Comparison of ENCODE assay signal across 1 cellular context in genomic region chr1:116515702-116516101, GRCh38.
A peak's percentile ranks its signal among the peaks of the same experiment; 100 is the strongest.
TF ChIP-seq lines count a peak whose summit lies in the region.

No MANE protein-coding gene starts in this region.

TF ChIP-seq in PFSK-1, 5 proteins besides CTCF, POLR2A, EP300 and RAD21:
- TF ChIP-seq, protein P1, sequence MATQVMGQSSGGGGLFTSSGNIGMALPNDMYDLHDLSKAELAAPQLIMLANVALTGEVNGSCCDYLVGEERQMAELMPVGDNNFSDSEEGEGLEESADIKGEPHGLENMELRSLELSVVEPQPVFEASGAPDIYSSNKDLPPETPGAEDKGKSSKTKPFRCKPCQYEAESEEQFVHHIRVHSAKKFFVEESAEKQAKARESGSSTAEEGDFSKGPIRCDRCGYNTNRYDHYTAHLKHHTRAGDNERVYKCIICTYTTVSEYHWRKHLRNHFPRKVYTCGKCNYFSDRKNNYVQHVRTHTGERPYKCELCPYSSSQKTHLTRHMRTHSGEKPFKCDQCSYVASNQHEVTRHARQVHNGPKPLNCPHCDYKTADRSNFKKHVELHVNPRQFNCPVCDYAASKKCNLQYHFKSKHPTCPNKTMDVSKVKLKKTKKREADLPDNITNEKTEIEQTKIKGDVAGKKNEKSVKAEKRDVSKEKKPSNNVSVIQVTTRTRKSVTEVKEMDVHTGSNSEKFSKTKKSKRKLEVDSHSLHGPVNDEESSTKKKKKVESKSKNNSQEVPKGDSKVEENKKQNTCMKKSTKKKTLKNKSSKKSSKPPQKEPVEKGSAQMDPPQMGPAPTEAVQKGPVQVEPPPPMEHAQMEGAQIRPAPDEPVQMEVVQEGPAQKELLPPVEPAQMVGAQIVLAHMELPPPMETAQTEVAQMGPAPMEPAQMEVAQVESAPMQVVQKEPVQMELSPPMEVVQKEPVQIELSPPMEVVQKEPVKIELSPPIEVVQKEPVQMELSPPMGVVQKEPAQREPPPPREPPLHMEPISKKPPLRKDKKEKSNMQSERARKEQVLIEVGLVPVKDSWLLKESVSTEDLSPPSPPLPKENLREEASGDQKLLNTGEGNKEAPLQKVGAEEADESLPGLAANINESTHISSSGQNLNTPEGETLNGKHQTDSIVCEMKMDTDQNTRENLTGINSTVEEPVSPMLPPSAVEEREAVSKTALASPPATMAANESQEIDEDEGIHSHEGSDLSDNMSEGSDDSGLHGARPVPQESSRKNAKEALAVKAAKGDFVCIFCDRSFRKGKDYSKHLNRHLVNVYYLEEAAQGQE (IDR thresholded peaks at IDR 0.05; ENCODE audit: insufficient read depth in 1 of 2, low read depth in 2 of 2, low read length in 2 of 2) = peak in 1 of 2 experiments; percentile 33; a peak in 1 of 4 replicates
- TF ChIP-seq POLR2AphosphoS5 (IDR thresholded peaks at IDR 0.05; ENCODE audit: low read depth, low read length) (peak; percentile 41; the same call in 1 of the 2 replicates), FOXP2 (optimal IDR thresholded peaks at IDR 0.05; ENCODE audit: borderline replicate concordance, extremely low read depth, extremely low read length, insufficient read depth) (no peak)
